11 cellular contexts compared by ENCODE assay signal in the genomic region with DNA sequence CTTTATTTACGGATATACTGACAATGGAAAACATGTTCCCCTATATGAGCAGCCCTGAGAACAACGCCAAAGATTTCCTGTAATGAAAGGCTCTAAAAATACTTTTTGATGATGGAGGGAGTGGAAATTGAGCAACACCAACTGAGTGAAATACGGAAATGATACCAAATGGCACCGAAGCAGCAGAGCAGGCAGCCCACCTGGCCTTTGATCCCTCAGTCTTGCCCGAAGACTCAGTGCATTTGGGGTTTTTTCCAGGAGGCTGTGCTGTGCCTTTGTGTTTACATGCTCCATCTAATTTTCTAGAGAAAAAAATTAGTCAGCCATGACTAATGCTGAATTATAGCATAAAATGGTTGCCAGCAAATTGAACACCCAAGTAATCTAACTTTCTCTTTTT.
DNase-seq lines count a peak whose midpoint lies in the region; ATAC-seq and TF ChIP-seq lines count a peak whose summit lies in the region.
"Had no signal": no experiment of that assay in that cellular context is flagged by ENCODE, and none has a peak within 500 bp of the region (broad histone marks: within the 10 kb centered on the region; RNA-seq: fewer than 3 reads in every experiment).

No MANE protein-coding gene starts in this region.

- TF ChIP-seq CTCF in lung (IDR thresholded peaks at IDR 0.05; ENCODE audit: control extremely low read depth, extremely low read depth) = no peak

- H3K4me3 ChIP-seq in lung = no peak overlapping the region
- H3K4me3 ChIP-seq: psoas muscle had no signal

- peaks cover 2% of the 10 kb centered on the region for H3K27me3 ChIP-seq in lung (ENCODE audit: control insufficient read depth, insufficient read depth)

- no peaks in the 10 kb centered on the region for H3K36me3 ChIP-seq in lung (ENCODE audit: control insufficient read depth in 2 of 2, insufficient read depth in 2 of 2, low read length in 2 of 2)

- 52 to 60% methylated on average over 5 of the region's 5 CpGs for WGBS in lung, 2 donors

- H3K4me1 ChIP-seq in lung (ENCODE audit: control insufficient read depth in 2 of 2, insufficient read depth in 2 of 2, low read length in 2 of 2) = no peaks in the 10 kb centered on the region
- H3K4me1 ChIP-seq: psoas muscle had no signal

- ATAC-seq in lung (ENCODE audit: insufficient read depth, low FRiP score) (peak; percentile 11), GM19035 (IDR thresholded peaks at IDR 0.05; ENCODE audit: unreplicated experiment) (no peak)
- ATAC-seq: psoas muscle had no signal

- no peaks in the 10 kb centered on the region for H3K9me3 ChIP-seq in lung (ENCODE audit: control insufficient read depth in 2 of 2, insufficient read depth in 1 of 2, low read length in 1 of 2)
- H3K9me3 ChIP-seq: psoas muscle had no signal

- no peak overlapping the region for H3K27ac ChIP-seq in lung (ENCODE audit: low read depth in 1 of 2, low read length in 1 of 2)
- H3K27ac ChIP-seq: psoas muscle had no signal

- peak; percentile 24 for DNase-seq in stimulated activated naive CD4-positive, alpha-beta T cell treated with Interleukin-2 at 50 U/mL for 16 hours (lab: John Stamatoyannopoulos, UW)
- DNase-seq in stimulated activated naive CD4-positive, alpha-beta T cell (lab: John Stamatoyannopoulos, UW) = no peak
- peak; percentile 17 for DNase-seq in activated CD4-positive, alpha-beta T cell treated with anti-CD3 and anti-CD28 coated beads, Interleukin-2, amount 50 U/mL, for 4 hours
- DNase-seq in lung (ENCODE audit: low spot score) (no peak), HuH-7 (ENCODE audit: low spot score) (no peak), NCI-H1417 treated with DMSO at 0.1 percent for 48 hours (lab: John Stamatoyannopoulos, UW) (no peak), NCI-H1105 (lab: John Stamatoyannopoulos, UW) (no peak)
- DNase-seq: Calu3, NCI-H1105 treated with DMSO at 0.1 percent for 48 hours had no signal

Comparison
In these comparisons a context has a peak if more than half of its experiments do, and no peak if none do; other contexts are left out.
1. DNase-seq: peak in stimulated activated naive CD4-positive, alpha-beta T cell treated with Interleukin-2 at 50 U/mL for 16 hours (single experiment) and activated CD4-positive, alpha-beta T cell treated with anti-CD3 and anti-CD28 coated beads, Interleukin-2, amount 50 U/mL, for 4 hours (2 of 2); none in stimulated activated naive CD4-positive, alpha-beta T cell (0 of 6), lung (single experiment), HuH-7 (single experiment), NCI-H1417 treated with DMSO at 0.1 percent for 48 hours (single experiment) and NCI-H1105 (single experiment).